ENCODE assay signal across 21 cellular contexts in genomic region chr1:197343663-197344273, GRCh38.
DNase-seq lines count a peak whose midpoint lies in the region; ATAC-seq, FAIRE-seq and TF ChIP-seq lines count a peak whose summit lies in the region.
"Had no signal": no experiment of that assay in that cellular context is flagged by ENCODE, and none has a peak within 500 bp of the region (broad histone marks: within the 10 kb centered on the region; RNA-seq: fewer than 3 reads in every experiment).

No MANE protein-coding gene starts in this region.

- peaks cover 0 to 2% of the 10 kb centered on the region in 2 experiments; a peak in 1 of 5 replicates for H3K4me1 ChIP-seq in K562 (replicated peaks in 1 of 2; ENCODE audit: control insufficient read depth in 2 of 2, insufficient read depth in 2 of 2, low read length in 2 of 2)
- peaks cover 8% of the 10 kb centered on the region for H3K4me1 ChIP-seq in psoas muscle
- H3K4me1 ChIP-seq in transverse colon = no peaks in the 10 kb centered on the region
- H3K4me1 ChIP-seq in esophagus squamous epithelium = no peaks in the 10 kb centered on the region

- H3K9me3 ChIP-seq in K562 (replicated peaks; ENCODE audit: control insufficient read depth, insufficient read depth, low read depth, low read length) (no peaks in the 10 kb centered on the region), psoas muscle (no peaks in the 10 kb centered on the region), transverse colon (no peaks in the 10 kb centered on the region), esophagus squamous epithelium (no peaks in the 10 kb centered on the region)
- H3K9me3 ChIP-seq: SK-N-SH had no signal

- H3K9me1 ChIP-seq in K562 (ENCODE audit: control insufficient read depth, insufficient read depth, low read length) = no peaks in the 10 kb centered on the region

- FAIRE-seq in D721Med (lab: Jason Lieb, UNC) (peak; percentile 63), K562 (lab: Jason Lieb, UNC) (no peak)
- FAIRE-seq: G401.6, GM12891, HTR-8/SVneo had no signal

- peak overlapping the region; percentile 43; the same call in 1 of the 2 replicates for H2AFZ ChIP-seq in K562 (ENCODE audit: low read depth, low read length)

- H3K27me3 ChIP-seq in K562 (ENCODE audit: control insufficient read depth in 2 of 2, insufficient read depth in 2 of 2, low read length in 2 of 2) (no peaks in the 10 kb centered on the region), psoas muscle (ENCODE audit: insufficient read depth in 3 of 3, low read length in 2 of 3) (no peaks in the 10 kb centered on the region), transverse colon (no peaks in the 10 kb centered on the region), esophagus squamous epithelium (peaks cover 0 to 3% (median 0%) of the 10 kb centered on the region in 4 donors)

- intact Hi-C loops in K562 (cut with micrococcal nuclease) = no loop called here
- intact Hi-C loops in psoas muscle (cut with DNase I) = no loop called here
- intact Hi-C loops in transverse colon (cut with DNase I; ENCODE audit: low total_unique reads) = no loop called here
- intact Hi-C loops in esophagus squamous epithelium (cut with DNase I) = no loop called here

- H3K36me3 ChIP-seq in K562 (ENCODE audit: control insufficient read depth, insufficient read depth, low read length) (no peaks in the 10 kb centered on the region), psoas muscle (ENCODE audit: insufficient read depth in 1 of 2, low read depth in 1 of 2) (no peaks in the 10 kb centered on the region), transverse colon (no peaks in the 10 kb centered on the region), esophagus squamous epithelium (no peaks in the 10 kb centered on the region)

- BruUV-seq in K562 (replicated peaks; lab: Mats Ljungman, UMichigan) = no TSS peak

- H3K9ac ChIP-seq in K562 (ENCODE audit: insufficient read depth in 1 of 2, low read depth in 2 of 2, low read length in 2 of 2) = no peak overlapping the region
- H3K9ac ChIP-seq: SK-N-SH had no signal

- H3K4me3 ChIP-seq in K562 (no peak overlapping the region), psoas muscle (peak overlapping the region; percentile 48), transverse colon (no peak overlapping the region), esophagus squamous epithelium (no peak overlapping the region)

- in situ Hi-C loops in K562 (cut with MboI) (no loop called here), transverse colon (cut with MboI; ENCODE audit: low pct_ligation_motif_present in 1 of 4, low pct_unique_long_range_greater_than_20kb in 1 of 4, low sequenced_read_pairs in 3 of 4) (no loop called here)

- CTCF ChIA-PET in K562 (lab: Yijun Ruan, JAX; ENCODE audit: low intra/inter-chr PET ratio) = no interaction called here

- no peaks in the 10 kb centered on the region for H4K20me1 ChIP-seq in K562 (replicated peaks; ENCODE audit: control insufficient read depth, insufficient read depth, low read length)

- no peak overlapping the region for H3K4me2 ChIP-seq in K562 (ENCODE audit: insufficient read depth, low read length)
- H3K4me2 ChIP-seq: SK-N-SH had no signal

- TF ChIP-seq CTCF in D721Med (IDR thresholded peaks at IDR 0.05; ENCODE audit: insufficient read depth, missing control alignments) = no peak
- no peak for TF ChIP-seq CTCF in K562 (IDR thresholded peaks at IDR 0.05 in 2 of 3, conservative IDR thresholded peaks at IDR 0.05 in 1 of 3; ENCODE audit: insufficient read depth in 2 of 3, low read depth in 1 of 3, low read length in 3 of 3)
- no peak for TF ChIP-seq CTCF in psoas muscle (IDR thresholded peaks at IDR 0.05)
- TF ChIP-seq CTCF in transverse colon (IDR thresholded peaks at IDR 0.05) = no peak
- no peak for TF ChIP-seq CTCF in esophagus squamous epithelium (IDR thresholded peaks at IDR 0.05)

- POLR2A ChIA-PET in K562 (lab: Yijun Ruan, JAX) = no interaction called here

- ATAC-seq in K562 (no peak), psoas muscle (peak; percentile 64 to 93 (median 77))
- ATAC-seq: Panc1, Right ventricle myocardium inferior had no signal

- TF ChIP-seq EP300 in K562 (IDR thresholded peaks at IDR 0.05; ENCODE audit: low read length) (no peak), transverse colon (IDR thresholded peaks at IDR 0.05; ENCODE audit: low read depth) (no peak)

- no peak for TF ChIP-seq RAD21 in K562 (CRISPR knock-in tag; conservative IDR thresholded peaks at IDR 0.05 in 1 of 2, IDR thresholded peaks at IDR 0.05 in 1 of 2)

- DNase-seq in NCI-H2107 treated with DMSO at 0.1 percent for 48 hours (lab: John Stamatoyannopoulos, UW; ENCODE audit: unreplicated experiment) (peak; percentile 17), NCI-H2107 (lab: John Stamatoyannopoulos, UW) (no peak), D721Med (ENCODE audit: insufficient read length, low spot score) (no peak), K562 (ENCODE audit: extremely low read depth in 1 of 4, low spot score in 3 of 4) (no peak), psoas muscle (peak; percentile 23 to 53), iPS-NIHi11 (ENCODE audit: low spot score) (no peak), transverse colon (no peak), esophagus squamous epithelium (lab: John Stamatoyannopoulos, UW) (no peak)
- DNase-seq: COR-L47, DMS79 treated with DMSO at 0.1 percent for 48 hours, NCI-H1092, NCI-H187 treated with DMSO at 0.1 percent for 48 hours, NCI-H2227 treated with DMSO at 0.1 percent for 48 hours, NCI-H524 treated with DMSO at 0.1 percent for 48 hours, SK-N-SH had no signal

- no peak for TF ChIP-seq POLR2A in K562 (conservative IDR thresholded peaks at IDR 0.05)
- no peak for TF ChIP-seq POLR2A in transverse colon (IDR thresholded peaks at IDR 0.05)
- TF ChIP-seq POLR2A in esophagus squamous epithelium (IDR thresholded peaks at IDR 0.05) = no peak

- 3% methylated on average over 4 of the region's 4 CpGs for WGBS in K562 (ENCODE audit: insufficient coverage, low coverage, missing lambda C conversion rate)
- 17 to 24% (median 18%) methylated on average over 4 of the region's 4 CpGs for WGBS in psoas muscle, 3 donors
- 35 to 60% methylated on average over 1 to 4 of the region's 4 CpGs for WGBS in transverse colon (ENCODE audit: low coverage in 1 of 2), 2 donors
- WGBS in esophagus squamous epithelium, 2 donors = 32 to 53% methylated on average over 4 of the region's 4 CpGs

- H3K79me2 ChIP-seq in K562 (ENCODE audit: control insufficient read depth, insufficient read depth, low read length) = no peaks in the 10 kb centered on the region

- no peak overlapping the region for H3K27ac ChIP-seq in K562 (ENCODE audit: extremely low read depth, low read depth, low read length)
- no peak overlapping the region for H3K27ac ChIP-seq in psoas muscle
- H3K27ac ChIP-seq in transverse colon = no peak overlapping the region
- no peak overlapping the region for H3K27ac ChIP-seq in esophagus squamous epithelium
- H3K27ac ChIP-seq: C4-2B had no signal

TF ChIP-seq in K562, 482 proteins besides CTCF, POLR2A, EP300 and RAD21:
- no peak for TF ChIP-seq MBD2 (IDR thresholded peaks at IDR 0.05; ENCODE audit: borderline replicate concordance, low read depth)
- no peak for TF ChIP-seq RCOR1 (IDR thresholded peaks at IDR 0.05; ENCODE audit: borderline replicate concordance in 1 of 2, low read depth in 2 of 2, low read length in 2 of 2)
- no peak for TF ChIP-seq ZNF347 (CRISPR knock-in tag; IDR thresholded peaks at IDR 0.05; ENCODE audit: low read depth)
- no peak for TF ChIP-seq ARID3A (IDR thresholded peaks at IDR 0.05; ENCODE audit: borderline replicate concordance, low read depth, low read length)
- no peak for TF ChIP-seq ARHGAP35 (IDR thresholded peaks at IDR 0.05; ENCODE audit: partially characterized antibody)
- no peak for TF ChIP-seq POLR2B (IDR thresholded peaks at IDR 0.05; ENCODE audit: low read depth, partially characterized antibody)
- TF ChIP-seq ARID3B (CRISPR knock-in tag; IDR thresholded peaks at IDR 0.05; ENCODE audit: borderline replicate concordance) = no peak
- TF ChIP-seq, protein P1, sequence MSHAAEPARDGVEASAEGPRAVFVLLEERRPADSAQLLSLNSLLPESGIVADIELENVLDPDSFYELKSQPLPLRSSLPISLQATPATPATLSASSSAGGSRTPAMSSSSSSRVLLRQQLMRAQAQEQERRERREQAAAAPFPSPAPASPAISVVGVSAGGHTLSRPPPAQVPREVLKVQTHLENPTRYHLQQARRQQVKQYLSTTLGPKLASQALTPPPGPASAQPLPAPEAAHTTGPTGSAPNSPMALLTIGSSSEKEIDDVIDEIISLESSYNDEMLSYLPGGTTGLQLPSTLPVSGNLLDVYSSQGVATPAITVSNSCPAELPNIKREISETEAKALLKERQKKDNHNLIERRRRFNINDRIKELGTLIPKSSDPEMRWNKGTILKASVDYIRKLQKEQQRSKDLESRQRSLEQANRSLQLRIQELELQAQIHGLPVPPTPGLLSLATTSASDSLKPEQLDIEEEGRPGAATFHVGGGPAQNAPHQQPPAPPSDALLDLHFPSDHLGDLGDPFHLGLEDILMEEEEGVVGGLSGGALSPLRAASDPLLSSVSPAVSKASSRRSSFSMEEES (CRISPR knock-in tag; IDR thresholded peaks at IDR 0.05) = no peak
- no peak for TF ChIP-seq POLR3G (IDR thresholded peaks at IDR 0.05; ENCODE audit: extremely low read depth, insufficient read length, insufficient replicate concordance)
- TF ChIP-seq CEBPB (tag; IDR thresholded peaks at IDR 0.05) = no peak
- TF ChIP-seq ZNF23 (CRISPR knock-in tag; IDR thresholded peaks at IDR 0.05) = no peak

Comparison
In these comparisons a context has a peak if more than half of its experiments do, and no peak if none do; other contexts are left out.
1. DNase-seq: peak in NCI-H2107 treated with DMSO at 0.1 percent for 48 hours (single experiment) and psoas muscle (2 of 2); none in NCI-H2107 (single experiment), D721Med (single experiment), K562 (0 of 4), iPS-NIHi11 (single experiment), transverse colon (single experiment) and esophagus squamous epithelium (single experiment).